7 cellular contexts compared by ENCODE assay signal in the genomic region with DNA sequence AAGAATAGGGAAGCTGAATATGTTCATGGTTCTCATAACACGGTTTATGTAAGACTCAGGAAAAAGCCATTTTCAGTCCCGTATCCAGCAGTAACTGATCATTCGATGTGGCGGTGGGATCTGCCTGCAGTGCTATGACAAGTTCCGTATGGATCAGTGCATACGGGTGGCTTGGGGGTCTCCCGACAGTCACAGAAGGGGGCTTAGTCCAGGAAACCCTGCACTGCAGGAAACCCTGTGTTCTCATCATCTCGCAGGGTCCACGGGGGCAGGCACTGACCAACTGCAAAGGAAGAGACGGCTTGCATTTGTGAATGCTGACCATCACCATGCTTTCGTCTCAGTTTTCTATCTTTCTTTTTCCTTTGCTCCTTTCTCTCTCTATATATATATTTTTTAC. TPM values are rescaled to one million over a fixed set of nuclear protein-coding genes. Genes with fewer than 3 reads are reported as not detected.
"Had no signal": no experiment of that assay in that cellular context is flagged by ENCODE, and none has a peak within 500 bp of the region (broad histone marks: within the 10 kb centered on the region; RNA-seq: fewer than 3 reads in every experiment).

No MANE protein-coding gene starts in this region.

- ATAC-seq: GM23338, HepG2 had no signal

- DNase-seq: H9, HCEC 1CT had no signal

- H3K4me3 ChIP-seq: GM23338 had no signal

- FAIRE-seq: H1, H54, HepG2 had no signal

RNA-seq across cellular contexts. Expression of a gene that starts 19.3 kb away (rescaled TPM):
- total RNA-seq: GM23338, H9, HepG2, HT-29 had no signal

RNA-seq across cellular contexts. Expression of a gene that starts 31.1 kb away (rescaled TPM):
- total RNA-seq: H1, HepG2 had no signal

RNA-seq across cellular contexts. Expression of a gene that starts 37.0 kb away (rescaled TPM):
- total RNA-seq: H1, H9, HepG2, HT-29 had no signal
